In the genomic region with DNA sequence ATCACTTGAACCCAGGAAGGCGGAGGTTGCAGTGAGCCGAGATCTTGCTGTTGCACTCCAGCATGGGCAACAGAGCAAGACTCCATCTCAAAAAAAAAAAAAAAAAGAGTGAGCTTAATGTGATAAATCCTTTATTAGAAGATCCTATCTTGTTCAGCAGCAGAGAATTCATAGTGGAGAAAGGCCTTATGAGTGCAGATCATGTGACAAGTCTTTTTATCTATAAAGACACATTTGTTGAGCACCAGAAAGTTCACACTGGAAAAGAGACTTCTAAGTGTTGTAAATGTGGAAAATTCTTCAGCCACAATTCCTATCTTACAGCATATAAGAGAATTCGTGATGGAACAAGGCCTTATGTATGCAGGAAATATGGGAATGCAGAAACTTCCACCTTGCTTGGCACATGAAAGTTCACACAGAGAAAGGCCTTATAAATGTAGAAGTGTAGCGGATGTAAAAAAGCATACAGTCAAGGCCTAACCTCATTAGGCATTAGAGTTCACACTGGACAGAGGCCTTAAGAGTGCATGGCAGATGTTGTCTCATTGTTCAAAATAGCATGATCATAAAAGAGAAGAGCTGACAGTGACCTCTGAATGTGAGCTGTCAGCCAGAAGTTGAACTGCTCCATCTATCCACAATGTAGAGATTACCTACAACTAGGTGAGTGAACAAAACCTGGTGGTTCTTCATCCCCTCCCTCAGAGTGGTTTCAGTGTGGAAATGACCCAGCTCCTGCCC, we compare ENCODE assay signal across 1 cellular context.
TF ChIP-seq lines count a peak whose summit lies in the region.

No MANE protein-coding gene starts in this region.

TF ChIP-seq in K562, 482 proteins besides CTCF, POLR2A, EP300 and RAD21 (continued from another document):
- TF ChIP-seq MTA2 (IDR thresholded peaks at IDR 0.05; ENCODE audit: low read depth) (0 out of 2 replicates have a peak, but pooled peaks have one; percentile 11), TCF15 (CRISPR knock-in tag; IDR thresholded peaks at IDR 0.05) (no peak), ILK (tag; IDR thresholded peaks at IDR 0.05; ENCODE audit: borderline replicate concordance, low read depth) (no peak), RB1 (IDR thresholded peaks at IDR 0.05; ENCODE audit: low read depth) (no peak), ARID1B (IDR thresholded peaks at IDR 0.05) (peak; percentile 23; the same call in 1 of the 2 replicates), CBFA2T2 (conservative IDR thresholded peaks at IDR 0.05) (no peak), RNF2 (IDR thresholded peaks at IDR 0.05) (no peak), MCM5 (IDR thresholded peaks at IDR 0.05; ENCODE audit: low read depth) (no peak), KDM1A (IDR thresholded peaks at IDR 0.05) (no peak), E4F1 (CRISPR knock-in tag; IDR thresholded peaks at IDR 0.05; ENCODE audit: borderline replicate concordance) (no peak), ZFX (CRISPR knock-in tag; IDR thresholded peaks at IDR 0.05) (peak; percentile 40; the same call in 1 of the 2 replicates), BRF1 (IDR thresholded peaks at IDR 0.05; ENCODE audit: borderline replicate concordance, extremely low read depth, insufficient read length) (no peak), ETV6 (IDR thresholded peaks at IDR 0.05; ENCODE audit: borderline replicate concordance in 1 of 2, low read depth in 2 of 2, low read length in 1 of 2) (no peak), ETV6 (CRISPR knock-in tag; IDR thresholded peaks at IDR 0.05; ENCODE audit: borderline replicate concordance) (no peak)
- TF ChIP-seq, protein P1, sequence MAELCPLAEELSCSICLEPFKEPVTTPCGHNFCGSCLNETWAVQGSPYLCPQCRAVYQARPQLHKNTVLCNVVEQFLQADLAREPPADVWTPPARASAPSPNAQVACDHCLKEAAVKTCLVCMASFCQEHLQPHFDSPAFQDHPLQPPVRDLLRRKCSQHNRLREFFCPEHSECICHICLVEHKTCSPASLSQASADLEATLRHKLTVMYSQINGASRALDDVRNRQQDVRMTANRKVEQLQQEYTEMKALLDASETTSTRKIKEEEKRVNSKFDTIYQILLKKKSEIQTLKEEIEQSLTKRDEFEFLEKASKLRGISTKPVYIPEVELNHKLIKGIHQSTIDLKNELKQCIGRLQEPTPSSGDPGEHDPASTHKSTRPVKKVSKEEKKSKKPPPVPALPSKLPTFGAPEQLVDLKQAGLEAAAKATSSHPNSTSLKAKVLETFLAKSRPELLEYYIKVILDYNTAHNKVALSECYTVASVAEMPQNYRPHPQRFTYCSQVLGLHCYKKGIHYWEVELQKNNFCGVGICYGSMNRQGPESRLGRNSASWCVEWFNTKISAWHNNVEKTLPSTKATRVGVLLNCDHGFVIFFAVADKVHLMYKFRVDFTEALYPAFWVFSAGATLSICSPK (IDR thresholded peaks at IDR 0.05; ENCODE audit: borderline replicate concordance), result no peak
- TF ChIP-seq, protein P2, sequence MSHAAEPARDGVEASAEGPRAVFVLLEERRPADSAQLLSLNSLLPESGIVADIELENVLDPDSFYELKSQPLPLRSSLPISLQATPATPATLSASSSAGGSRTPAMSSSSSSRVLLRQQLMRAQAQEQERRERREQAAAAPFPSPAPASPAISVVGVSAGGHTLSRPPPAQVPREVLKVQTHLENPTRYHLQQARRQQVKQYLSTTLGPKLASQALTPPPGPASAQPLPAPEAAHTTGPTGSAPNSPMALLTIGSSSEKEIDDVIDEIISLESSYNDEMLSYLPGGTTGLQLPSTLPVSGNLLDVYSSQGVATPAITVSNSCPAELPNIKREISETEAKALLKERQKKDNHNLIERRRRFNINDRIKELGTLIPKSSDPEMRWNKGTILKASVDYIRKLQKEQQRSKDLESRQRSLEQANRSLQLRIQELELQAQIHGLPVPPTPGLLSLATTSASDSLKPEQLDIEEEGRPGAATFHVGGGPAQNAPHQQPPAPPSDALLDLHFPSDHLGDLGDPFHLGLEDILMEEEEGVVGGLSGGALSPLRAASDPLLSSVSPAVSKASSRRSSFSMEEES (CRISPR knock-in tag; IDR thresholded peaks at IDR 0.05), result peak; percentile 84
